ENCODE assay signal across 14 cellular contexts in genomic region chr3:111874177-111874820, GRCh38. TPM values are rescaled to one million over a fixed set of nuclear protein-coding genes. Genes with fewer than 3 reads are reported as not detected.
DNase-seq lines count a peak whose midpoint lies in the region; ATAC-seq, FAIRE-seq and TF ChIP-seq lines count a peak whose summit lies in the region.
"Had no signal": no experiment of that assay in that cellular context is flagged by ENCODE, and none has a peak within 500 bp of the region (broad histone marks: within the 10 kb centered on the region; RNA-seq: fewer than 3 reads in every experiment).

No MANE protein-coding gene starts in this region.

- no peaks in the 10 kb centered on the region for H3K4me1 Mint-ChIP-seq in naive thymus-derived CD8-positive, alpha-beta T cell
- no peaks in the 10 kb centered on the region for H3K4me1 Mint-ChIP-seq in activated CD4-positive, alpha-beta T cell treated with anti-CD3 and anti-CD28 coated beads, Interleukin-2, amount 10 ng/mL, durations not matched to agents 7 days and 5 days

- 50 to 65% methylated on average over 2 of the region's 2 CpGs for whole genome bisulfite sequencing in gastroesophageal sphincter (ENCODE audit: low coverage in 1 of 2), 2 donors

- no peak for TF ChIP-seq CTCF in gastroesophageal sphincter (IDR thresholded peaks at IDR 0.05)

- H3K4me1 ChIP-seq in rectal smooth muscle tissue (ENCODE audit: control insufficient read depth, insufficient read depth, low read length) = peaks cover 12% of the 10 kb centered on the region
- peaks cover 11 to 56% (median 11%) of the 10 kb centered on the region in 3 donors for H3K4me1 ChIP-seq in gastroesophageal sphincter

- no peaks in the 10 kb centered on the region for H3K36me3 ChIP-seq in rectal smooth muscle tissue (ENCODE audit: control insufficient read depth, insufficient read depth, low read length)
- peaks cover 0 to 4% of the 10 kb centered on the region in 2 donors for H3K36me3 ChIP-seq in gastroesophageal sphincter

- H3K27ac Mint-ChIP-seq in naive thymus-derived CD8-positive, alpha-beta T cell = no peak overlapping the region
- H3K27ac Mint-ChIP-seq in activated CD4-positive, alpha-beta T cell treated with anti-CD3 and anti-CD28 coated beads, Interleukin-2, amount 10 ng/mL, durations not matched to agents 7 days and 5 days = no peak overlapping the region
- H3K27ac Mint-ChIP-seq: CD8-positive, alpha-beta T cell had no signal

- POLR2A ChIA-PET in naive thymus-derived CD8-positive, alpha-beta T cell (lab: Charles Lee) = no interaction called here
- POLR2A ChIA-PET in activated CD4-positive, alpha-beta T cell treated with anti-CD3 and anti-CD28 coated beads, Interleukin-2, amount 10 ng/mL, durations not matched to agents 7 days and 5 days (lab: Charles Lee) = no interaction called here

- ATAC-seq in esophagus mucosa (peak; percentile 69), gastroesophageal sphincter (no peak)
- ATAC-seq in naive thymus-derived CD8-positive, alpha-beta T cell = no peak
- ATAC-seq: CD8-positive, alpha-beta T cell; natural killer cell treated with Interleukin-12 subunit alpha and Interleukin-12 subunit beta and Interleukin-15 and Interleukin-18, amount 100 ng/mL, for 72 hours had no signal

- peak; percentile 92 for FAIRE-seq in RCC 7860 (lab: Jason Lieb, UNC)
- FAIRE-seq: islet of Langerhans had no signal

- H3K27ac ChIP-seq in rectal smooth muscle tissue (ENCODE audit: low read depth, low read length) (peak overlapping the region; percentile 21), gastroesophageal sphincter (peak overlapping the region in 2 of 4 donors; percentile 5 to 11)
- H3K27ac ChIP-seq: VCaP had no signal

- CTCF ChIA-PET in activated CD4-positive, alpha-beta T cell treated with anti-CD3 and anti-CD28 coated beads, Interleukin-2, amount 10 ng/mL, durations not matched to agents 7 days and 5 days (lab: Charles Lee) = interaction anchor here (0.7 kb wide), 1 partner anchor 72 kb away, joined by 5 read pairs; no protein-coding TSS in a partner anchor

- H3K36me3 Mint-ChIP-seq in naive thymus-derived CD8-positive, alpha-beta T cell = peaks cover 0 to 11% (median 0%) of the 10 kb centered on the region in 3 donors
- no peaks in the 10 kb centered on the region for H3K36me3 Mint-ChIP-seq in activated CD4-positive, alpha-beta T cell treated with anti-CD3 and anti-CD28 coated beads, Interleukin-2, amount 10 ng/mL, durations not matched to agents 7 days and 5 days (ENCODE audit: low read depth)
- H3K36me3 Mint-ChIP-seq: CD8-positive, alpha-beta T cell; natural killer cell treated with Interleukin-12 subunit alpha and Interleukin-12 subunit beta and Interleukin-15 and Interleukin-18, amount 100 ng/mL, for 72 hours had no signal

- H3K4me3 ChIP-seq in rectal smooth muscle tissue (ENCODE audit: low read length) = no peak overlapping the region
- no peak overlapping the region for H3K4me3 ChIP-seq in gastroesophageal sphincter

- H3K9ac ChIP-seq in rectal smooth muscle tissue (ENCODE audit: low read length) = no peak overlapping the region

- H3K27me3 Mint-ChIP-seq in naive thymus-derived CD8-positive, alpha-beta T cell = no peaks in the 10 kb centered on the region
- peaks cover 14% of the 10 kb centered on the region for H3K27me3 Mint-ChIP-seq in activated CD4-positive, alpha-beta T cell treated with anti-CD3 and anti-CD28 coated beads, Interleukin-2, amount 10 ng/mL, durations not matched to agents 7 days and 5 days
- H3K27me3 Mint-ChIP-seq: natural killer cell treated with Interleukin-12 subunit alpha and Interleukin-12 subunit beta and Interleukin-15 and Interleukin-18, amount 100 ng/mL, for 72 hours had no signal

- peak; percentile 85 for DNase-seq in ELR (ENCODE audit: low read depth)
- DNase-seq in RCC 7860 (ENCODE audit: low spot score) = peak; percentile 79
- no peak for DNase-seq in naive thymus-derived CD8-positive, alpha-beta T cell
- no peak for DNase-seq in activated CD4-positive, alpha-beta T cell treated with anti-CD3 and anti-CD28 coated beads, Interleukin-2, amount 10 ng/mL, durations not matched to agents 7 days and 5 days
- no peak for DNase-seq in NCI-H146 (lab: John Stamatoyannopoulos, UW)
- DNase-seq: aorta; CD8-positive, alpha-beta T cell; H7 had no signal

- no peak overlapping the region for H3K4me3 Mint-ChIP-seq in naive thymus-derived CD8-positive, alpha-beta T cell
- H3K4me3 Mint-ChIP-seq in activated CD4-positive, alpha-beta T cell treated with anti-CD3 and anti-CD28 coated beads, Interleukin-2, amount 10 ng/mL, durations not matched to agents 7 days and 5 days = no peak overlapping the region
- H3K4me3 Mint-ChIP-seq: CD8-positive, alpha-beta T cell; natural killer cell treated with Interleukin-12 subunit alpha and Interleukin-12 subunit beta and Interleukin-15 and Interleukin-18, amount 100 ng/mL, for 72 hours had no signal

- no peaks in the 10 kb centered on the region for H3K9me3 ChIP-seq in gastroesophageal sphincter

- no peak for TF ChIP-seq POLR2A in gastroesophageal sphincter (IDR thresholded peaks at IDR 0.05)

- H3K27me3 ChIP-seq in rectal smooth muscle tissue (ENCODE audit: control insufficient read depth, insufficient read depth, low read length) (no peaks in the 10 kb centered on the region), gastroesophageal sphincter (no peaks in the 10 kb centered on the region)

- peaks cover 0 to 17% (median 2%) of the 10 kb centered on the region in 9 donors for H3K9me3 Mint-ChIP-seq in naive thymus-derived CD8-positive, alpha-beta T cell
- H3K9me3 Mint-ChIP-seq in activated CD4-positive, alpha-beta T cell treated with anti-CD3 and anti-CD28 coated beads, Interleukin-2, amount 10 ng/mL, durations not matched to agents 7 days and 5 days = peaks cover 8% of the 10 kb centered on the region
- H3K9me3 Mint-ChIP-seq: CD8-positive, alpha-beta T cell; natural killer cell treated with Interleukin-12 subunit alpha and Interleukin-12 subunit beta and Interleukin-15 and Interleukin-18, amount 100 ng/mL, for 72 hours had no signal

- no peak for TF ChIP-seq EP300 in gastroesophageal sphincter (IDR thresholded peaks at IDR 0.05)

RNA-seq across cellular contexts. Expression of gene PHLDB2, which starts 15.2 kb away (rescaled TPM):
- total RNA-seq in esophagus mucosa = 22.2 TPM
- 1 to 10 TPM; 2.1 to 3.0 TPM for total RNA-seq in naive thymus-derived CD8-positive, alpha-beta T cell
- 1 to 10 TPM in 1 of 3 donors, under 1 TPM in 2; 0.46 to 4.6 (median 0.53) TPM for polyA plus RNA-seq in naive thymus-derived CD8-positive, alpha-beta T cell
- total RNA-seq in activated CD4-positive, alpha-beta T cell treated with anti-CD3 and anti-CD28 coated beads, Interleukin-2, amount 10 ng/mL, durations not matched to agents 7 days and 5 days = 1 to 10 TPM; 1.9 to 2.7 TPM
- 100 to 1,000 TPM in 1 of 4 donors, 10 to 100 TPM in 3; 52.1 to 115 (median 77.4) TPM for total RNA-seq in gastroesophageal sphincter

Comparison
In these comparisons a context has a peak if more than half of its experiments do, and no peak if none do; other contexts are left out.
1. DNase-seq: peak in ELR (single experiment) and RCC 7860 (single experiment); none in naive thymus-derived CD8-positive, alpha-beta T cell (0 of 10), activated CD4-positive, alpha-beta T cell treated with anti-CD3 and anti-CD28 coated beads, Interleukin-2, amount 10 ng/mL, durations not matched to agents 7 days and 5 days (single experiment) and NCI-H146 (single experiment).